ENCODE assay signal across 8 cellular contexts in genomic region chr1:216600730-216601426, GRCh38.
DNase-seq lines count a peak whose midpoint lies in the region; ATAC-seq and TF ChIP-seq lines count a peak whose summit lies in the region.

No MANE protein-coding gene starts in this region.

- no peaks in the 10 kb centered on the region for H3K36me3 ChIP-seq in sigmoid colon

- peak overlapping the region; percentile 56 to 76 (median 65) for H3K4me3 ChIP-seq in sigmoid colon

- H3K4me3 Mint-ChIP-seq in immature natural killer cell = peak overlapping the region; percentile 36 to 62 (median 52)

- no peaks in the 10 kb centered on the region for H3K27me3 ChIP-seq in sigmoid colon

- H3K27ac Mint-ChIP-seq in immature natural killer cell = no peak overlapping the region

- peaks cover 0 to 4% of the 10 kb centered on the region in 2 donors for H3K4me1 Mint-ChIP-seq in immature natural killer cell

- WGBS in sigmoid colon, 2 donors = 1% methylated on average over 53 of the region's 53 CpGs

- ATAC-seq in GM19463 (IDR thresholded peaks at IDR 0.05; ENCODE audit: unreplicated experiment) = peak; percentile 77
- peak; percentile 52 for ATAC-seq in HG03520 (IDR thresholded peaks at IDR 0.05; ENCODE audit: unreplicated experiment)

- H3K9me3 Mint-ChIP-seq in immature natural killer cell = peaks cover 2 to 28% (median 10%) of the 10 kb centered on the region in 6 donors

- H3K36me3 Mint-ChIP-seq in immature natural killer cell = peaks cover 0 to 6% (median 0%) of the 10 kb centered on the region in 3 donors

- H3K4me1 ChIP-seq in sigmoid colon = peaks cover 0 to 9% (median 0%) of the 10 kb centered on the region in 4 donors

- TF ChIP-seq EP300 in sigmoid colon (IDR thresholded peaks at IDR 0.05) = no peak

- no peak for TF ChIP-seq POLR2A in sigmoid colon (IDR thresholded peaks at IDR 0.05)

- DNase-seq in DMS153 treated with DMSO at 0.1 percent for 48 hours (lab: John Stamatoyannopoulos, UW; ENCODE audit: unreplicated experiment) = peak; percentile 88
- DNase-seq in NOMO-1 (lab: John Stamatoyannopoulos, UW; ENCODE audit: unreplicated experiment in 2 of 2) = peak; percentile 48 to 65
- DNase-seq in cerebellar cortex (ENCODE audit: low spot score) = peak; percentile 50
- no peak for DNase-seq in immature natural killer cell
- peak; percentile 87 for DNase-seq in sigmoid colon
- DNase-seq in activated CD4-positive, CD25-positive, alpha-beta regulatory T cell (lab: John Stamatoyannopoulos, UW) = no peak

- intact Hi-C loops in sigmoid colon (cut with DNase I) = loop anchor here (10.0 kb wide), 1 partner anchor 474 kb away; no protein-coding TSS in a partner anchor

- no peaks in the 10 kb centered on the region for H3K9me3 ChIP-seq in sigmoid colon

- peaks cover 0 to 2% (median 0%) of the 10 kb centered on the region in 3 donors for H3K27me3 Mint-ChIP-seq in immature natural killer cell (ENCODE audit: low read depth in 3 of 3)

- H3K27ac ChIP-seq in sigmoid colon = peak overlapping the region; percentile 91 to 96 (median 93)

- TF ChIP-seq CTCF in sigmoid colon (IDR thresholded peaks at IDR 0.05) = peak in 3 of 4 experiments; percentile 24 to 60 (median 36)

Comparison
In these comparisons a context has a peak if more than half of its experiments do, and no peak if none do; other contexts are left out.
1. DNase-seq: peak in DMS153 treated with DMSO at 0.1 percent for 48 hours (single experiment), NOMO-1 (2 of 2), cerebellar cortex (single experiment) and sigmoid colon (single experiment); none in immature natural killer cell (0 of 3) and activated CD4-positive, CD25-positive, alpha-beta regulatory T cell (0 of 4).